In the genomic region with DNA sequence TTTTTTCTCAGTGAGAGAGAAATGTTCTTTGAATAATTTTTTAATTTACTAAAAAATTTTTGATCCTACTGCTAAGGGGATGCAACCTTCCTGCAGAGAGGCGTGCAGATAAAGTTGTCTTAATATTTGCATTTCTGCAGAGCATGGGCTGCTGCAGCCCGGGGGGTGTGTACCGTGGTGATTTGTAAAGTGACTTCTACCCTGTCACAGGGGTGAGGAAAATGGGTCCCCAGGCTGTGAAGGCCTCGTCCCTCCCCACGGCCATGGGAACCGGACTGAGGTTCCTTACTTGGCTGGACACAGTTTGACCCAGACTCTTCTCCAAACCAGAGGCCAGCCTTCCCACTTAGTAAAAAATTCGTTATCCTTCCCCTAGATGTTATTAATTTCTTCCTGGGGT, we compare ENCODE assay signal across 17 cellular contexts. TPM values are rescaled to one million over a fixed set of nuclear protein-coding genes. Genes with fewer than 3 reads are reported as not detected.
DNase-seq lines count a peak whose midpoint lies in the region; ATAC-seq, FAIRE-seq and TF ChIP-seq lines count a peak whose summit lies in the region.
"Had no signal": no experiment of that assay in that cellular context is flagged by ENCODE, and none has a peak within 500 bp of the region (broad histone marks: within the 10 kb centered on the region; RNA-seq: fewer than 3 reads in every experiment).

No MANE protein-coding gene starts in this region.

- TF ChIP-seq CTCF in OCI-LY1 (IDR thresholded peaks at IDR 0.05; ENCODE audit: low read length) (no peak), kidney (IDR thresholded peaks at IDR 0.05; ENCODE audit: borderline replicate concordance, extremely low read depth, insufficient read depth) (no peak), suprapubic skin (IDR thresholded peaks at IDR 0.05) (no peak), esophagus muscularis mucosa (IDR thresholded peaks at IDR 0.05) (no peak)

- H3K27me3 ChIP-seq in OCI-LY1 (ENCODE audit: insufficient read depth, low read length) = no peaks in the 10 kb centered on the region
- H3K27me3 ChIP-seq in suprapubic skin = peaks cover 22% of the 10 kb centered on the region
- H3K27me3 ChIP-seq in esophagus muscularis mucosa = peaks cover 0 to 35% (median 10%) of the 10 kb centered on the region in 4 donors

- intact Hi-C loops in kidney (cut with DNase I) (no loop called here), esophagus muscularis mucosa (cut with DNase I) (no loop called here)

- no peaks in the 10 kb centered on the region for H3K9me2 ChIP-seq in OCI-LY1 (ENCODE audit: low read depth, low read length)
- H3K9me2 ChIP-seq: SK-N-SH had no signal

- H3K4me1 ChIP-seq in OCI-LY1 (ENCODE audit: insufficient read depth, low read length, severe bottlenecking) (peaks cover 78% of the 10 kb centered on the region), kidney (ENCODE audit: control insufficient read depth in 1 of 2, insufficient read depth in 1 of 2, low read depth in 1 of 2, low read length in 2 of 2) (peaks cover 0 to 2% of the 10 kb centered on the region in 2 donors), suprapubic skin (peaks cover 8% of the 10 kb centered on the region), esophagus muscularis mucosa (peaks cover 3 to 14% (median 10%) of the 10 kb centered on the region in 4 donors)

- H3K4me2 ChIP-seq in OCI-LY1 (ENCODE audit: low read length) = peak overlapping the region; percentile 81
- H3K4me2 ChIP-seq: KMS-11, SK-N-SH had no signal

- no peak for FAIRE-seq in kidney (lab: Jason Lieb, UNC)

- TF ChIP-seq EP300 in suprapubic skin (IDR thresholded peaks at IDR 0.05) (no peak), esophagus muscularis mucosa (IDR thresholded peaks at IDR 0.05) (no peak)

- no peaks in the 10 kb centered on the region for H3K9me3 ChIP-seq in OCI-LY1 (ENCODE audit: low read length)
- H3K9me3 ChIP-seq in kidney (ENCODE audit: control insufficient read depth in 1 of 2, low read length in 2 of 2) = no peaks in the 10 kb centered on the region
- no peaks in the 10 kb centered on the region for H3K9me3 ChIP-seq in suprapubic skin
- H3K9me3 ChIP-seq in esophagus muscularis mucosa = no peaks in the 10 kb centered on the region
- H3K9me3 ChIP-seq: SK-N-SH had no signal

- peak overlapping the region; percentile 64 for H3K4me3 ChIP-seq in OCI-LY1 (ENCODE audit: low read depth, low read length, poor library complexity, severe bottlenecking)
- H3K4me3 ChIP-seq in kidney (ENCODE audit: low read length in 2 of 2) = no peak overlapping the region
- H3K4me3 ChIP-seq in suprapubic skin = no peak overlapping the region
- H3K4me3 ChIP-seq in esophagus muscularis mucosa = no peak overlapping the region

- no peaks in the 10 kb centered on the region for H3F3A ChIP-seq in OCI-LY1 (ENCODE audit: insufficient read depth, low read length)

- no peaks in the 10 kb centered on the region for H4K20me1 ChIP-seq in OCI-LY1 (ENCODE audit: insufficient read depth, low read length)

- peak; percentile 28 for DNase-seq in NCI-H146 (lab: John Stamatoyannopoulos, UW)
- DNase-seq in NCI-H146 treated with DMSO at 0.1 percent for 48 hours (lab: John Stamatoyannopoulos, UW; ENCODE audit: unreplicated experiment) = no peak
- DNase-seq in kidney = peak; percentile 41
- peak; percentile 34 to 67 for DNase-seq in suprapubic skin (ENCODE audit: low spot score in 2 of 2)
- DNase-seq in NCI-H1436 (lab: John Stamatoyannopoulos, UW) = no peak
- DNase-seq in esophagus muscularis mucosa (ENCODE audit: extremely low spot score) = no peak
- DNase-seq: 8988T, GOT3, NCI-H1048, NCI-H1694 treated with DMSO at 0.1 percent for 48 hours, NCI-H226, NCI-H748 treated with DMSO at 0.1 percent for 48 hours, SK-N-SH had no signal

- no peak for ATAC-seq in esophagus mucosa
- ATAC-seq: Panc1 had no signal

- WGBS in suprapubic skin = 70% methylated on average over 7 of the region's 7 CpGs
- WGBS in esophagus muscularis mucosa = 64% methylated on average over 7 of the region's 7 CpGs

- peak overlapping the region; percentile 97 for H3K27ac ChIP-seq in OCI-LY1 (ENCODE audit: low read depth, low read length, poor library complexity, severe bottlenecking)
- H3K27ac ChIP-seq in kidney (ENCODE audit: low read depth in 2 of 2, low read length in 2 of 2) = no peak overlapping the region
- H3K27ac ChIP-seq in suprapubic skin = no peak overlapping the region
- no peak overlapping the region for H3K27ac ChIP-seq in esophagus muscularis mucosa (replicated peaks in 1 of 4)
- H3K27ac ChIP-seq: KMS-11 had no signal

- H3K9ac ChIP-seq in OCI-LY1 (ENCODE audit: low read length) (peak overlapping the region; percentile 73), kidney (ENCODE audit: low read length in 2 of 2) (no peak overlapping the region)
- H3K9ac ChIP-seq: KMS-11, SK-N-SH had no signal

- no peak for TF ChIP-seq POLR2A in suprapubic skin (IDR thresholded peaks at IDR 0.05)
- no peak for TF ChIP-seq POLR2A in esophagus muscularis mucosa (IDR thresholded peaks at IDR 0.05; ENCODE audit: low read depth)

- H2AFZ ChIP-seq in OCI-LY1 (ENCODE audit: low read length) = no peak overlapping the region

- peaks cover 11% of the 10 kb centered on the region; the same call in 1 of the 2 replicates for H3K36me3 ChIP-seq in OCI-LY1 (ENCODE audit: insufficient read depth, low read length)
- no peaks in the 10 kb centered on the region for H3K36me3 ChIP-seq in kidney (ENCODE audit: control insufficient read depth in 1 of 2, insufficient read depth in 2 of 2, low read length in 2 of 2)
- H3K36me3 ChIP-seq in suprapubic skin = no peaks in the 10 kb centered on the region
- H3K36me3 ChIP-seq in esophagus muscularis mucosa = no peaks in the 10 kb centered on the region

- H3K79me2 ChIP-seq in OCI-LY1 (ENCODE audit: insufficient read depth, low read length) = no peaks in the 10 kb centered on the region

RNA-seq across cellular contexts. Expression of gene C1orf174, which starts 9.5 kb away (rescaled TPM):
- 16.8 TPM for total RNA-seq in kidney
- polyA plus RNA-seq in kidney (ENCODE audit: insufficient read depth, low read depth, low replicate concordance) = 15.9 TPM
- total RNA-seq in suprapubic skin = 10 to 100 TPM; 16.0 to 25.3 (median 19.7) TPM
- 10 to 100 TPM; 25.0 to 35.1 (median 27.6) TPM for total RNA-seq in esophagus muscularis mucosa
- 11.5 TPM for total RNA-seq in esophagus mucosa

RNA-seq across cellular contexts. Expression of gene DFFB, which starts 52.3 kb away (rescaled TPM):
- total RNA-seq in kidney (8.2 TPM), suprapubic skin (1 to 10 TPM; 2.7 to 6.8 (median 4.2) TPM), esophagus muscularis mucosa (10 to 100 TPM in 1 of 4 donors, 1 to 10 TPM in 3; 5.0 to 13.4 (median 5.2) TPM), esophagus mucosa (2.4 TPM)
- polyA plus RNA-seq in kidney (ENCODE audit: insufficient read depth, low read depth, low replicate concordance) = 5.6 TPM

RNA-seq across cellular contexts. Expression of gene CEP104, which starts 52.6 kb away (rescaled TPM):
- 51.2 TPM for total RNA-seq in kidney
- polyA plus RNA-seq in kidney (ENCODE audit: insufficient read depth, low read depth, low replicate concordance) = 11.1 TPM
- 10 to 100 TPM; 16.1 to 56.7 (median 39.6) TPM for total RNA-seq in suprapubic skin
- total RNA-seq in esophagus muscularis mucosa = 10 to 100 TPM; 42.7 to 84.2 (median 69.8) TPM
- total RNA-seq in esophagus mucosa = 27.8 TPM

Comparison
In these comparisons a context has a peak if more than half of its experiments do, and no peak if none do; other contexts are left out.
1. DNase-seq: peak in NCI-H146 (single experiment), kidney (single experiment) and suprapubic skin (2 of 2); none in NCI-H146 treated with DMSO at 0.1 percent for 48 hours (single experiment), NCI-H1436 (single experiment) and esophagus muscularis mucosa (single experiment).